ENCODE assay signal across 10 cellular contexts in genomic region chr15:41791547-41791937, GRCh38. TPM values are rescaled to one million over a fixed set of nuclear protein-coding genes. Genes with fewer than 3 reads are reported as not detected.
DNase-seq lines count a peak whose midpoint lies in the region; ATAC-seq and TF ChIP-seq lines count a peak whose summit lies in the region.
"Had no signal": no experiment of that assay in that cellular context is flagged by ENCODE, and none has a peak within 500 bp of the region (broad histone marks: within the 10 kb centered on the region; RNA-seq: fewer than 3 reads in every experiment).

No MANE protein-coding gene starts in this region.

- H3K4me1 Mint-ChIP-seq in activated naive CD8-positive, alpha-beta T cell treated with anti-CD3 and anti-CD28 coated beads, Interleukin-2, amount 10 ng/mL, durations not matched to agents 7 days and 5 days, result peaks cover 53% of the 10 kb centered on the region
- peaks cover 39% of the 10 kb centered on the region for H3K4me1 Mint-ChIP-seq in activated naive CD8-positive, alpha-beta T cell treated with anti-CD3 and anti-CD28 coated beads for 36 hours
- H3K4me1 Mint-ChIP-seq in brain (peaks cover 54% of the 10 kb centered on the region), type B pancreatic cell (ENCODE audit: unreplicated experiment) (peaks cover 52% of the 10 kb centered on the region)

- peak overlapping the region; percentile 81 for H3K4me3 Mint-ChIP-seq in activated naive CD8-positive, alpha-beta T cell treated with anti-CD3 and anti-CD28 coated beads, Interleukin-2, amount 10 ng/mL, durations not matched to agents 7 days and 5 days
- no peak overlapping the region for H3K4me3 Mint-ChIP-seq in activated naive CD8-positive, alpha-beta T cell treated with anti-CD3 and anti-CD28 coated beads for 36 hours
- H3K4me3 Mint-ChIP-seq in brain (no peak overlapping the region), type B pancreatic cell (no peak overlapping the region)

- H3K36me3 Mint-ChIP-seq in activated naive CD8-positive, alpha-beta T cell treated with anti-CD3 and anti-CD28 coated beads, Interleukin-2, amount 10 ng/mL, durations not matched to agents 7 days and 5 days, result peaks cover 2% of the 10 kb centered on the region
- no peaks in the 10 kb centered on the region for H3K36me3 Mint-ChIP-seq in activated naive CD8-positive, alpha-beta T cell treated with anti-CD3 and anti-CD28 coated beads for 36 hours
- H3K36me3 Mint-ChIP-seq in brain (no peaks in the 10 kb centered on the region), type B pancreatic cell (peaks cover 6% of the 10 kb centered on the region)

- H3K9me3 ChIP-seq in mucosa of descending colon, result no peaks in the 10 kb centered on the region
- H3K9me3 ChIP-seq: colonic mucosa had no signal

- H3K9me3 Mint-ChIP-seq in activated naive CD8-positive, alpha-beta T cell treated with anti-CD3 and anti-CD28 coated beads, Interleukin-2, amount 10 ng/mL, durations not matched to agents 7 days and 5 days, result no peaks in the 10 kb centered on the region
- no peaks in the 10 kb centered on the region for H3K9me3 Mint-ChIP-seq in activated naive CD8-positive, alpha-beta T cell treated with anti-CD3 and anti-CD28 coated beads for 36 hours
- H3K9me3 Mint-ChIP-seq in brain, result no peaks in the 10 kb centered on the region
- H3K9me3 Mint-ChIP-seq in type B pancreatic cell, result no peaks in the 10 kb centered on the region

- DNase-seq in activated naive CD8-positive, alpha-beta T cell treated with anti-CD3 and anti-CD28 coated beads, Interleukin-2, amount 10 ng/mL, durations not matched to agents 7 days and 5 days, result no peak
- no peak for DNase-seq in activated naive CD8-positive, alpha-beta T cell treated with anti-CD3 and anti-CD28 coated beads for 36 hours
- DNase-seq in mucosa of descending colon, result no peak
- DNase-seq in type B pancreatic cell (ENCODE audit: extremely low spot score, unreplicated experiment), result no peak
- no peak for DNase-seq in HUDEP-2 (lab: John Stamatoyannopoulos, UW; ENCODE audit: unreplicated experiment in 76 of 76)
- DNase-seq: activated T-cell treated with anti-CD3 and anti-CD28 coated beads for 4 hours, colonic mucosa had no signal

- no peaks in the 10 kb centered on the region for H3K27me3 Mint-ChIP-seq in activated naive CD8-positive, alpha-beta T cell treated with anti-CD3 and anti-CD28 coated beads, Interleukin-2, amount 10 ng/mL, durations not matched to agents 7 days and 5 days
- no peaks in the 10 kb centered on the region for H3K27me3 Mint-ChIP-seq in activated naive CD8-positive, alpha-beta T cell treated with anti-CD3 and anti-CD28 coated beads for 36 hours
- H3K27me3 Mint-ChIP-seq in brain (peaks cover 3% of the 10 kb centered on the region), type B pancreatic cell (no peaks in the 10 kb centered on the region)

- H3K36me3 ChIP-seq in mucosa of descending colon (ENCODE audit: low read depth), result no peaks in the 10 kb centered on the region
- H3K36me3 ChIP-seq: colonic mucosa had no signal

- H3K27ac Mint-ChIP-seq in activated naive CD8-positive, alpha-beta T cell treated with anti-CD3 and anti-CD28 coated beads, Interleukin-2, amount 10 ng/mL, durations not matched to agents 7 days and 5 days, result peak overlapping the region; percentile 83
- no peak overlapping the region for H3K27ac Mint-ChIP-seq in activated naive CD8-positive, alpha-beta T cell treated with anti-CD3 and anti-CD28 coated beads for 36 hours
- H3K27ac Mint-ChIP-seq in brain (peak overlapping the region in 3 of 5 experiments; percentile 6 to 82 (median 49)), type B pancreatic cell (peak overlapping the region; percentile 41)

- H3K4me1 ChIP-seq in mucosa of descending colon (ENCODE audit: low read depth), result peaks cover 8% of the 10 kb centered on the region
- H3K4me1 ChIP-seq: colonic mucosa had no signal

- ATAC-seq in activated naive CD8-positive, alpha-beta T cell treated with anti-CD3 and anti-CD28 coated beads, Interleukin-2, amount 10 ng/mL, durations not matched to agents 7 days and 5 days (ENCODE audit: low read depth), result no peak
- ATAC-seq in mucosa of descending colon (peak; percentile 10), GM18511 (IDR thresholded peaks at IDR 0.05; ENCODE audit: unreplicated experiment) (no peak), HG02981 (IDR thresholded peaks at IDR 0.05; ENCODE audit: unreplicated experiment) (no peak)

- intact Hi-C loops in mucosa of descending colon (cut with DNase I, micrococcal nuclease), result no loop called here

- TF ChIP-seq CTCF in brain (conservative IDR thresholded peaks at IDR 0.05) (no peak), mucosa of descending colon (IDR thresholded peaks at IDR 0.05) (no peak), type B pancreatic cell (conservative IDR thresholded peaks at IDR 0.05) (no peak)

- no peak overlapping the region for H3K4me3 ChIP-seq in mucosa of descending colon
- H3K4me3 ChIP-seq: colonic mucosa had no signal

- POLR2A ChIA-PET in activated naive CD8-positive, alpha-beta T cell treated with anti-CD3 and anti-CD28 coated beads, Interleukin-2, amount 10 ng/mL, durations not matched to agents 7 days and 5 days (lab: Charles Lee), result interaction anchor here (0.7 to 1.2 kb wide), 3 partner anchors 11 to 72 kb away, joined by 3 read pairs; no protein-coding TSS in a partner anchor

RNA-seq across cellular contexts. Expression of gene MAPKBP1, which starts 17.3 kb away (rescaled TPM):
- 10 to 100 TPM; 32.0 to 36.6 TPM for total RNA-seq in activated naive CD8-positive, alpha-beta T cell treated with anti-CD3 and anti-CD28 coated beads, Interleukin-2, amount 10 ng/mL, durations not matched to agents 7 days and 5 days
- total RNA-seq in activated naive CD8-positive, alpha-beta T cell treated with anti-CD3 and anti-CD28 coated beads for 36 hours, result 10 to 100 TPM; 13.2 to 14.2 TPM
- 11.0 TPM for polyA plus RNA-seq in brain (ENCODE audit: insufficient read depth, low read depth, low replicate concordance)
- total RNA-seq in mucosa of descending colon (10 to 100 TPM; 15.2 to 35.5 (median 16.0) TPM), type B pancreatic cell (ENCODE audit: low replicate concordance) (21.1 and 34.8 TPM in 2 replicates)

RNA-seq across cellular contexts. Expression of gene JMJD7, which starts 36.4 kb away (rescaled TPM):
- 10 to 100 TPM; 33.8 to 54.3 TPM for total RNA-seq in activated naive CD8-positive, alpha-beta T cell treated with anti-CD3 and anti-CD28 coated beads, Interleukin-2, amount 10 ng/mL, durations not matched to agents 7 days and 5 days
- 10 to 100 TPM in 1 of 2 experiments, 1 to 10 TPM in 1; 9.4 to 10.9 TPM for total RNA-seq in activated naive CD8-positive, alpha-beta T cell treated with anti-CD3 and anti-CD28 coated beads for 36 hours
- 7.7 TPM for polyA plus RNA-seq in brain (ENCODE audit: insufficient read depth, low read depth, low replicate concordance)
- total RNA-seq in mucosa of descending colon, result 10 to 100 TPM in 2 of 3 donors, 1 to 10 TPM in 1; 9.8 to 15.2 (median 10.8) TPM
- total RNA-seq in type B pancreatic cell (ENCODE audit: low replicate concordance), result 29.0 and 51.7 TPM in 2 replicates

RNA-seq across cellular contexts. Expression of gene PLA2G4B, which starts 47.1 kb away (rescaled TPM):
- 10 to 100 TPM; 21.5 to 26.0 TPM for total RNA-seq in activated naive CD8-positive, alpha-beta T cell treated with anti-CD3 and anti-CD28 coated beads, Interleukin-2, amount 10 ng/mL, durations not matched to agents 7 days and 5 days
- 1 to 10 TPM; 2.1 to 2.2 TPM for total RNA-seq in activated naive CD8-positive, alpha-beta T cell treated with anti-CD3 and anti-CD28 coated beads for 36 hours
- polyA plus RNA-seq in brain (ENCODE audit: insufficient read depth, low read depth, low replicate concordance), result 1.2 TPM
- total RNA-seq in mucosa of descending colon (1 to 10 TPM; 5.2 to 9.7 (median 6.4) TPM), type B pancreatic cell (ENCODE audit: low replicate concordance) (17.7 and 19.9 TPM in 2 replicates)
